Comparison of ENCODE assay signal across 14 cellular contexts in genomic region chr6:35586542-35586941, GRCh38.
DNase-seq lines count a peak whose midpoint lies in the region; ATAC-seq and TF ChIP-seq lines count a peak whose summit lies in the region.
"Had no signal": no experiment of that assay in that cellular context is flagged by ENCODE, and none has a peak within 500 bp of the region (broad histone marks: within the 10 kb centered on the region; RNA-seq: fewer than 3 reads in every experiment).

No MANE protein-coding gene starts in this region.

- peak overlapping the region; percentile 94 for H3K27ac Mint-ChIP-seq in CD8-positive, alpha-beta T cell
- H3K27ac Mint-ChIP-seq in stimulated activated naive B cell treated with anti-CD40 and anti-IgM and Interleukin-4, amounts not matched to agents 10 μg/mL and 1 μg/mL and 100 μg/mL, for 72 hours, result peak overlapping the region; percentile 79
- H3K27ac Mint-ChIP-seq: stimulated activated naive CD8-positive, alpha-beta T cell treated with anti-CD3 and anti-CD28 coated beads, Interleukin-15, Interleukin-2, amounts not matched to agents 100 ng/mL and 50 ng/mL, for 24 hours had no signal

- peaks cover 83% of the 10 kb centered on the region for H3K36me3 Mint-ChIP-seq in CD8-positive, alpha-beta T cell
- H3K36me3 Mint-ChIP-seq in stimulated activated naive B cell treated with anti-CD40 and anti-IgM and Interleukin-4, amounts not matched to agents 10 μg/mL and 1 μg/mL and 100 μg/mL, for 72 hours, result peaks cover 10 to 15% of the 10 kb centered on the region in 2 donors

- CTCF ChIA-PET in CD8-positive, alpha-beta T cell (lab: Charles Lee), result interaction anchor here (1.1 to 33.2 kb wide), 5 partner anchors 16 to 150 kb away, joined by 3 to 762 read pairs (median 8); partner anchors contain the start of gene ARMC12

- H3K4me1 ChIP-seq in CD8-positive, alpha-beta T cell (ENCODE audit: insufficient read depth, low read length), result peaks cover 69% of the 10 kb centered on the region
- peaks cover 0 to 26% (median 10%) of the 10 kb centered on the region in 4 donors for H3K4me1 ChIP-seq in Peyer's patch

- no peak for TF ChIP-seq POLR2A in Peyer's patch (IDR thresholded peaks at IDR 0.05)

- H3K36me3 ChIP-seq in CD8-positive, alpha-beta T cell (ENCODE audit: insufficient read depth, low read length), result peaks cover 29% of the 10 kb centered on the region
- H3K36me3 ChIP-seq in Peyer's patch, result peaks cover 0 to 96% (median 0%) of the 10 kb centered on the region in 3 donors

- H3K4me1 Mint-ChIP-seq in CD8-positive, alpha-beta T cell (ENCODE audit: low read depth), result peaks cover 81% of the 10 kb centered on the region
- H3K4me1 Mint-ChIP-seq in stimulated activated naive B cell treated with anti-CD40 and anti-IgM and Interleukin-4, amounts not matched to agents 10 μg/mL and 1 μg/mL and 100 μg/mL, for 72 hours, result peaks cover 4 to 17% of the 10 kb centered on the region in 2 donors

- intact Hi-C loops in CD8-positive, alpha-beta T cell (cut with DNase I, micrococcal nuclease), result loop anchor here in 1 of 2 experiments (2.0 kb wide), 1 partner anchor 14 kb away; no protein-coding TSS in a partner anchor
- intact Hi-C loops in dorsolateral prefrontal cortex (cut with DNase I), result no loop called here

- ATAC-seq in CD8-positive, alpha-beta T cell, result no peak
- no peak for ATAC-seq in stimulated activated naive B cell treated with anti-CD40 and anti-IgM and Interleukin-4, amounts not matched to agents 10 μg/mL and 1 μg/mL and 100 μg/mL, for 72 hours (replicated peaks)
- no peak for ATAC-seq in HG02840 (IDR thresholded peaks at IDR 0.05; ENCODE audit: low FRiP score, unreplicated experiment)

- H3K27me3 Mint-ChIP-seq in CD8-positive, alpha-beta T cell (ENCODE audit: low read depth), result no peaks in the 10 kb centered on the region
- H3K27me3 Mint-ChIP-seq in stimulated activated naive B cell treated with anti-CD40 and anti-IgM and Interleukin-4, amounts not matched to agents 10 μg/mL and 1 μg/mL and 100 μg/mL, for 72 hours, result no peaks in the 10 kb centered on the region
- H3K27me3 Mint-ChIP-seq: stimulated activated naive CD8-positive, alpha-beta T cell treated with anti-CD3 and anti-CD28 coated beads, Interleukin-15, Interleukin-2, amounts not matched to agents 100 ng/mL and 50 ng/mL, for 24 hours had no signal

- no peak overlapping the region for H3K4me3 ChIP-seq in CD8-positive, alpha-beta T cell (ENCODE audit: low read depth, low read length)
- H3K4me3 ChIP-seq in Peyer's patch (no peak overlapping the region), dorsolateral prefrontal cortex (no peak overlapping the region)

- no peaks in the 10 kb centered on the region for H3K9me3 ChIP-seq in CD8-positive, alpha-beta T cell (ENCODE audit: low read length)
- no peaks in the 10 kb centered on the region for H3K9me3 ChIP-seq in Peyer's patch

- no peak for DNase-seq in CD8-positive, alpha-beta T cell
- no peak for DNase-seq in Peyer's patch
- no peak for DNase-seq in dorsolateral prefrontal cortex
- DNase-seq in stimulated activated naive B cell treated with anti-CD40 and anti-IgM and Interleukin-4, amounts not matched to agents 10 μg/mL and 1 μg/mL and 100 μg/mL, for 72 hours, result no peak
- no peak for DNase-seq in GF-D8 (lab: John Stamatoyannopoulos, UW)
- no peak for DNase-seq in Kasumi-1 (lab: John Stamatoyannopoulos, UW)
- no peak for DNase-seq in activated CD4-positive, CD25-positive, alpha-beta regulatory T cell (lab: John Stamatoyannopoulos, UW)
- DNase-seq: central memory CD4-positive, alpha-beta T cell; MM.1S; NCI-H446; stimulated activated CD4-positive, alpha-beta T cell treated with anti-CD3 and anti-CD28 coated beads, Interleukin-4, amount 100 ng/mL, for 1 hour had no signal

- TF ChIP-seq CTCF in CD8-positive, alpha-beta T cell (IDR thresholded peaks at IDR 0.05), result no peak
- TF ChIP-seq CTCF in Peyer's patch (IDR thresholded peaks at IDR 0.05), result no peak
- TF ChIP-seq CTCF in dorsolateral prefrontal cortex (IDR thresholded peaks at IDR 0.05 in 54 of 56, conservative IDR thresholded peaks at IDR 0.05 in 2 of 56; ENCODE audit: low read depth in 1 of 56, partially characterized antibody in 56 of 56), result no peak

- H3K27ac ChIP-seq in CD8-positive, alpha-beta T cell (ENCODE audit: low read depth, low read length), result peak overlapping the region; percentile 0
- H3K27ac ChIP-seq in Peyer's patch, result peak overlapping the region; percentile 2 to 53 (median 24)
- peak overlapping the region in 45 of 59 donors; percentile 5 to 83 (median 62) for H3K27ac ChIP-seq in dorsolateral prefrontal cortex
- H3K27ac ChIP-seq: RWPE1 had no signal

- no peaks in the 10 kb centered on the region for H3K27me3 ChIP-seq in CD8-positive, alpha-beta T cell (ENCODE audit: insufficient read depth, low read length)
- H3K27me3 ChIP-seq in Peyer's patch, result no peaks in the 10 kb centered on the region
- H3K27me3 ChIP-seq in dorsolateral prefrontal cortex, result no peaks in the 10 kb centered on the region

- POLR2A ChIA-PET in CD8-positive, alpha-beta T cell (lab: Charles Lee), result interaction anchor here (1.3 to 7.0 kb wide), 2 partner anchors 15 to 141 kb away, joined by 3 to 81 read pairs; no protein-coding TSS in a partner anchor

- no peaks in the 10 kb centered on the region for H3K9me3 Mint-ChIP-seq in CD8-positive, alpha-beta T cell
- H3K9me3 Mint-ChIP-seq in stimulated activated naive B cell treated with anti-CD40 and anti-IgM and Interleukin-4, amounts not matched to agents 10 μg/mL and 1 μg/mL and 100 μg/mL, for 72 hours, result no peaks in the 10 kb centered on the region
- H3K9me3 Mint-ChIP-seq: stimulated activated naive CD8-positive, alpha-beta T cell treated with anti-CD3 and anti-CD28 coated beads, Interleukin-15, Interleukin-2, amounts not matched to agents 100 ng/mL and 50 ng/mL, for 24 hours had no signal

- peak overlapping the region; percentile 6 for H3K4me3 Mint-ChIP-seq in CD8-positive, alpha-beta T cell
- H3K4me3 Mint-ChIP-seq in stimulated activated naive B cell treated with anti-CD40 and anti-IgM and Interleukin-4, amounts not matched to agents 10 μg/mL and 1 μg/mL and 100 μg/mL, for 72 hours, result no peak overlapping the region
- H3K4me3 Mint-ChIP-seq: stimulated activated naive CD8-positive, alpha-beta T cell treated with anti-CD3 and anti-CD28 coated beads, Interleukin-15, Interleukin-2, amounts not matched to agents 100 ng/mL and 50 ng/mL, for 24 hours had no signal

Comparison
In these comparisons a context has a peak if more than half of its experiments do, and no peak if none do; other contexts are left out.
1. H3K27ac ChIP-seq: peak in every context shown above with its lines; median percentile 62 in dorsolateral prefrontal cortex; 24 in Peyer's patch; 0 in CD8-positive, alpha-beta T cell.